ENCODE assay signal across 24 cellular contexts in genomic region chr2:151228847-151229497, GRCh38.
"Had no signal": no experiment of that assay in that cellular context is flagged by ENCODE, and none has a peak within 500 bp of the region (broad histone marks: within the 10 kb centered on the region; RNA-seq: fewer than 3 reads in every experiment).

No MANE protein-coding gene starts in this region.

- DNase-seq: activated CD4-positive, alpha-beta T cell treated with anti-CD3 and anti-CD28 coated beads, Interleukin-2, amount 10 ng/mL, durations not matched to agents 7 days and 5 days; activated CD4-positive, CD25-positive, alpha-beta regulatory T cell treated with anti-CD3 and anti-CD28 coated beads, Interleukin-2, amount 50 U/mL, for 72 hours; activated CD8-positive, alpha-beta memory T cell treated with anti-CD3 and anti-CD28 coated beads, Interleukin-2, amount 10 ng/mL, durations not matched to agents 7 days and 5 days; activated CD8-positive, alpha-beta T cell treated with anti-CD3 and anti-CD28 coated beads for 36 hours; activated effector memory CD4-positive, alpha-beta T cell treated with anti-CD3 and anti-CD28 coated beads, Interleukin-2, amount 50 U/mL, for 16 hours; activated naive CD4-positive, alpha-beta T cell treated with anti-CD3 and anti-CD28 coated beads, Interleukin-2, amount 50 U/mL, for 16 hours; activated naive CD8-positive, alpha-beta T cell treated with anti-CD3 and anti-CD28 coated beads, Interleukin-2, amount 50 U/mL, for 24 hours; activated T-cell treated with anti-CD3 and anti-CD28 coated beads for 4 hours; brain microvascular endothelial cell; cerebellar nuclear complex; endodermal cell; foreskin melanocyte; naive thymus-derived CD4-positive, alpha-beta T cell; posterior cingulate gyrus; small intestine; stimulated activated CD4-positive, alpha-beta T cell treated with anti-CD3 and anti-CD28 coated beads, Interleukin-2, amount 100 ng/mL, for 24 hours; stimulated activated naive CD8-positive, alpha-beta T cell treated with anti-CD3 and anti-CD28 coated beads, Interleukin-15, amount 100 ng/mL, for 72 hours; tibial artery had no signal

- H3K27me3 ChIP-seq: brain microvascular endothelial cell, tibial artery had no signal

- H3K27ac Mint-ChIP-seq: activated CD4-positive, alpha-beta T cell treated with anti-CD3 and anti-CD28 coated beads, Interleukin-2, amount 10 ng/mL, durations not matched to agents 7 days and 5 days; activated CD8-positive, alpha-beta memory T cell treated with anti-CD3 and anti-CD28 coated beads, Interleukin-2, amount 10 ng/mL, durations not matched to agents 7 days and 5 days; activated CD8-positive, alpha-beta T cell treated with anti-CD3 and anti-CD28 coated beads for 36 hours; activated naive CD8-positive, alpha-beta T cell treated with anti-CD3 and anti-CD28 coated beads, Interleukin-2, amount 50 U/mL, for 24 hours; endodermal cell; naive thymus-derived CD4-positive, alpha-beta T cell; stimulated activated effector memory CD8-positive, alpha-beta T cell treated with anti-CD3 and anti-CD28 coated beads, Interleukin-12 subunit alpha, Interleukin-12 subunit beta, amount 100 ng/mL, for 72 hours; stimulated activated naive CD8-positive, alpha-beta T cell treated with anti-CD3 and anti-CD28 coated beads, Interleukin-15, amount 100 ng/mL, for 72 hours had no signal

- H3K9me3 ChIP-seq: tibial artery had no signal

- H3K36me3 ChIP-seq: brain microvascular endothelial cell, tibial artery had no signal

- H3K27ac ChIP-seq: brain microvascular endothelial cell, coronary artery, epithelial cell of prostate, tibial artery, VCaP had no signal

- H3K4me3 Mint-ChIP-seq: activated CD4-positive, alpha-beta T cell treated with anti-CD3 and anti-CD28 coated beads, Interleukin-2, amount 10 ng/mL, durations not matched to agents 7 days and 5 days; activated CD8-positive, alpha-beta memory T cell treated with anti-CD3 and anti-CD28 coated beads, Interleukin-2, amount 10 ng/mL, durations not matched to agents 7 days and 5 days; activated CD8-positive, alpha-beta T cell treated with anti-CD3 and anti-CD28 coated beads for 36 hours; activated naive CD8-positive, alpha-beta T cell treated with anti-CD3 and anti-CD28 coated beads, Interleukin-2, amount 50 U/mL, for 24 hours; endodermal cell; naive thymus-derived CD4-positive, alpha-beta T cell; neural crest cell; stimulated activated effector memory CD8-positive, alpha-beta T cell treated with anti-CD3 and anti-CD28 coated beads, Interleukin-12 subunit alpha, Interleukin-12 subunit beta, amount 100 ng/mL, for 72 hours; stimulated activated naive CD8-positive, alpha-beta T cell treated with anti-CD3 and anti-CD28 coated beads, Interleukin-15, amount 100 ng/mL, for 72 hours had no signal

- H3K4me3 ChIP-seq: coronary artery, lung, tibial artery had no signal

- H3K9me3 Mint-ChIP-seq: activated CD4-positive, alpha-beta T cell treated with anti-CD3 and anti-CD28 coated beads, Interleukin-2, amount 10 ng/mL, durations not matched to agents 7 days and 5 days; activated CD8-positive, alpha-beta T cell treated with anti-CD3 and anti-CD28 coated beads for 36 hours; activated naive CD8-positive, alpha-beta T cell treated with anti-CD3 and anti-CD28 coated beads, Interleukin-2, amount 50 U/mL, for 24 hours; endodermal cell; naive thymus-derived CD4-positive, alpha-beta T cell; stimulated activated effector memory CD8-positive, alpha-beta T cell treated with anti-CD3 and anti-CD28 coated beads, Interleukin-12 subunit alpha, Interleukin-12 subunit beta, amount 100 ng/mL, for 72 hours; stimulated activated naive CD8-positive, alpha-beta T cell treated with anti-CD3 and anti-CD28 coated beads, Interleukin-15, amount 100 ng/mL, for 72 hours had no signal

- H3K4me1 Mint-ChIP-seq: activated CD4-positive, alpha-beta T cell treated with anti-CD3 and anti-CD28 coated beads, Interleukin-2, amount 10 ng/mL, durations not matched to agents 7 days and 5 days; activated CD8-positive, alpha-beta memory T cell treated with anti-CD3 and anti-CD28 coated beads, Interleukin-2, amount 10 ng/mL, durations not matched to agents 7 days and 5 days; activated naive CD8-positive, alpha-beta T cell treated with anti-CD3 and anti-CD28 coated beads, Interleukin-2, amount 50 U/mL, for 24 hours; endodermal cell; neural crest cell; stimulated activated effector memory CD8-positive, alpha-beta T cell treated with anti-CD3 and anti-CD28 coated beads, Interleukin-12 subunit alpha, Interleukin-12 subunit beta, amount 100 ng/mL, for 72 hours; stimulated activated naive CD8-positive, alpha-beta T cell treated with anti-CD3 and anti-CD28 coated beads, Interleukin-15, amount 100 ng/mL, for 72 hours had no signal

- H3K36me3 Mint-ChIP-seq: activated CD8-positive, alpha-beta memory T cell treated with anti-CD3 and anti-CD28 coated beads, Interleukin-2, amount 10 ng/mL, durations not matched to agents 7 days and 5 days; naive thymus-derived CD4-positive, alpha-beta T cell; stimulated activated effector memory CD8-positive, alpha-beta T cell treated with anti-CD3 and anti-CD28 coated beads, Interleukin-12 subunit alpha, Interleukin-12 subunit beta, amount 100 ng/mL, for 72 hours had no signal
